ENCODE assay signal across 1 cellular context in the genomic region with DNA sequence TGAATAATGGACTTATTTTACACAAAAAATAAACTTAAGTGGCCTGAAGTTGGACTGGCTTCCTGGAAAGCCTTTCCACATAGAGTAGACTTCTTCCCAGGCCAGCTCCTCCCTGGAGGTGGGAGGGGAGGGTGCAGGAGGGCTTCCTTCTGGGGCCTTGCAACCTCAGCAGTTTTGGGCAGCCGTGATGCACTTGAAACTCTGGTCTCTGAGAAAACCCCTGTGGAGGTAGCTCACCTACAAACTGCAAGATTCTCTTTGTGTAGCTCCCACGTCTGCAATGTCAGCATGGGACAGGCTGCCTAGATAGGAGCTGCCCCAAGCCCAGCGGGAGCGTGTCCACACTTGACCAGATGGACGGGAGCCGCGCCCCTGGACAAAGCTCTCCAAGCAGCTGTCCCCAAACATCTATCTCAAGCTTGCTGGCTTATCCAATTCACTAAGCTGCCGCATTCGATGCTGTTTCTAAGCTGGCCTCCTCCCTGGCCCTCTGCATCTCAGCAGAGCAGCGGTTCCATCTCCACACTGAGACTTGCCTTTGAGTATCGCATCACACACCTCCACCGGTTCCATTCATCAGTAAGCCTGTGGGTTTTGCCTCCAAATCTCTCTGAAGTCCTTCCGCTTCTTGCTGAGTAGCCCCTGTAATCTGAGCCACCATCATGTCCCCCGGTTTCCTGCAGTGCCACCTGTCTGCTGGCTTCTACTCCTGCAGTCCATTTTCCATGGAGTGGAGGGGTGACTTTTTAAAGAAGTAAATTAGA.
TF ChIP-seq lines count a peak whose summit lies in the region.

No MANE protein-coding gene starts in this region.

TF ChIP-seq in GM12878, 131 proteins besides CTCF, POLR2A, EP300 and RAD21 (continued from another document):
- peak; percentile 88 for TF ChIP-seq MLLT1 (IDR thresholded peaks at IDR 0.05)
